Comparison of ENCODE assay signal across 21 cellular contexts in the genomic region with DNA sequence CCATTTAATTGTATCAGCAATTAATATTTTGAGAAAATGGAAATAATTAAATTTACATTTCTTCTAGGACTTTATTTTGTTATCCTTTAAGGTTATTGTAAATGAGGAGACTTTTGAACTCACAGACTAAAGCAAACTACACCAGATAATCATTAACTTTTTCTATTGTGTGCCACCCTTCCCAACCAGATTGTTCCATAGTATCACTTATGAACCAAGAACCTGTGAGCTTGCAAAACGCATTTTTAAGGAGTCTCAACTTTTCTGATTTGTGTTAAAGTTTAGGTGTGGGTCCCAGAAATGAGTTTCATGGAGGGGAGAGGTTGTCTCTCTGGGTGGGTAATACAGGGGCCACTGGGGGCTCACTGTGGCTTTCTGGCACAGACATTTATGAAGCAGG.
DNase-seq lines count a peak whose midpoint lies in the region; ATAC-seq, FAIRE-seq and TF ChIP-seq lines count a peak whose summit lies in the region.
"Had no signal": no experiment of that assay in that cellular context is flagged by ENCODE, and none has a peak within 500 bp of the region (broad histone marks: within the 10 kb centered on the region; RNA-seq: fewer than 3 reads in every experiment).

No MANE protein-coding gene starts in this region.

- H3K9me3 ChIP-seq in left ventricle myocardium inferior (replicated peaks) = no peaks in the 10 kb centered on the region
- H3K9me3 ChIP-seq in pancreas = no peaks in the 10 kb centered on the region

- H3K36me3 ChIP-seq in left ventricle myocardium inferior = no peaks in the 10 kb centered on the region
- no peaks in the 10 kb centered on the region for H3K36me3 ChIP-seq in pancreas

- H3K27me3 ChIP-seq in left ventricle myocardium inferior (ENCODE audit: low read depth) = no peaks in the 10 kb centered on the region
- no peaks in the 10 kb centered on the region for H3K27me3 ChIP-seq in pancreas

- WGBS in pancreas, 2 donors = 24 to 39% methylated on average over 1 of the region's 1 CpG

- peaks cover 100% of the 10 kb centered on the region for H3K4me1 ChIP-seq in left ventricle myocardium inferior
- H3K4me1 ChIP-seq in pancreas = peaks cover 21 to 37% (median 27%) of the 10 kb centered on the region in 3 donors

- no peak overlapping the region for H3K4me3 ChIP-seq in left ventricle myocardium inferior
- no peak overlapping the region for H3K4me3 ChIP-seq in pancreas
- H3K4me3 ChIP-seq: GM12878 had no signal

- DNase-seq in left ventricle myocardium inferior (no peak), Right ventricle myocardium superior (no peak), left colon (no peak), pancreas (no peak), pons (ENCODE audit: low spot score) (no peak), NCI-H1417 (lab: John Stamatoyannopoulos, UW) (no peak)
- DNase-seq: 8988T, COR-L47, KG1, NCI-H1092, NCI-H187, NCI-H446 treated with DMSO at 0.1 percent for 48 hours, NCI-H748 treated with DMSO at 0.1 percent for 48 hours, PC-3 had no signal

- TF ChIP-seq CTCF in left ventricle myocardium inferior (IDR thresholded peaks at IDR 0.05; ENCODE audit: borderline replicate concordance) (no peak), pancreas (IDR thresholded peaks at IDR 0.05) (no peak)

- intact Hi-C loops in left ventricle myocardium inferior (cut with micrococcal nuclease) = no loop called here
- intact Hi-C loops in Right ventricle myocardium superior (cut with DNase I) = no loop called here
- intact Hi-C loops in left colon (cut with DNase I, micrococcal nuclease) = no loop called here
- intact Hi-C loops in pancreas (cut with DNase I) = no loop called here

- H3K27ac ChIP-seq in left ventricle myocardium inferior (replicated peaks) (peak overlapping the region; percentile 41), pancreas (peak overlapping the region in 2 of 4 donors; percentile 18 to 37)
- H3K27ac ChIP-seq: C4-2B had no signal

- FAIRE-seq in pancreas (lab: Jason Lieb, UNC) = no peak
- FAIRE-seq: GM12878, H1 had no signal

- no peak for ATAC-seq in Right ventricle myocardium superior (ENCODE audit: poor library complexity)
- peak; percentile 81 for ATAC-seq in left colon
- ATAC-seq in pancreas = peak in 3 of 4 donors; percentile 54 to 60 (median 55)
- ATAC-seq in GM19467 (IDR thresholded peaks at IDR 0.05; ENCODE audit: unreplicated experiment) = no peak
- ATAC-seq in GM18909 (IDR thresholded peaks at IDR 0.05; ENCODE audit: poor library complexity, unreplicated experiment) = no peak
- ATAC-seq: GM12878, PC-3, Right ventricle myocardium inferior, SK-N-SH treated with all-trans-retinoic acid at 6 μM for 48 hours had no signal

Comparison
In these comparisons a context has a peak if more than half of its experiments do, and no peak if none do; other contexts are left out.
1. ATAC-seq: peak in left colon (single experiment) and pancreas (3 of 4); none in Right ventricle myocardium superior (single experiment), GM19467 (single experiment) and GM18909 (single experiment).